In the genomic region with DNA sequence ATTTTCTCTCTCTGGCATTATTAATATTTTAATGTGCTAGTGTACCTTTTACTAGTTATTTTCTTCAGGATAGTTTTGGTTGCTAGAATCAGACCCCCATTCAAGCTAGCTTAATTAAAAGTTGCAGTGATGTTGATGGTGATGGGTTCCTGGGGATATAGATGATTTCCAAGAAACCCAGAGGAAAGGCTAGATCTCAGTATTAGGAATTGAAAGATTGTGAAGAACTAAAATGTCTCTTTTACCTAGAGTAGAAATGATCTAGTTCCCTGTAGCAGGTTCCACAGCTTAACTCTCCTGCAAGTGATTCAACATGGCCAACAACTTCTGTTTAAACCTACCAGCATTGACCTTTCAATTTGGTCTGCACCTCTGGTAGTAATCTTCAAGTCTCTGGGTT, we compare ENCODE assay signal across 8 cellular contexts.
"Had no signal": no experiment of that assay in that cellular context is flagged by ENCODE, and none has a peak within 500 bp of the region (broad histone marks: within the 10 kb centered on the region; RNA-seq: fewer than 3 reads in every experiment).

No MANE protein-coding gene starts in this region.

- DNase-seq: GDM1, GF-D8 had no signal

- FAIRE-seq: G401.6, GM12878, GM12891, GM12892, GM18507, GM19239 had no signal

- H3K4me3 ChIP-seq: GM12878 had no signal

- ATAC-seq: GM12878 had no signal
